ENCODE assay signal across 24 cellular contexts in genomic region chr20:55333798-55334197, GRCh38.
"Had no signal": no experiment of that assay in that cellular context is flagged by ENCODE, and none has a peak within 500 bp of the region (broad histone marks: within the 10 kb centered on the region; RNA-seq: fewer than 3 reads in every experiment).

No MANE protein-coding gene starts in this region.

- H3K4me1 ChIP-seq: body of pancreas, Peyer's patch had no signal

- ATAC-seq: activated CD8-positive, alpha-beta memory T cell treated with anti-CD3 and anti-CD28 coated beads, Interleukin-2, amount 10 ng/mL, durations not matched to agents 7 days and 5 days; body of pancreas had no signal

- DNase-seq: activated CD4-positive, alpha-beta T cell treated with anti-CD3 and anti-CD28 coated beads, Interleukin-2, amount 10 ng/mL, durations not matched to agents 24 days and 14 days; activated CD4-positive, alpha-beta T cell treated with anti-CD3 and anti-CD28 coated beads, Interleukin-2, amount 50 U/mL, for 48 hours; activated CD4-positive, CD25-positive, alpha-beta regulatory T cell treated with anti-CD3 and anti-CD28 coated beads, Interleukin-2, amount 50 U/mL, for 72 hours; activated CD8-positive, alpha-beta memory T cell treated with anti-CD3 and anti-CD28 coated beads, Interleukin-2, amount 10 ng/mL, durations not matched to agents 7 days and 5 days; activated effector memory CD4-positive, alpha-beta T cell treated with Interleukin-2 at 50 U/mL for 16 hours; activated naive CD4-positive, alpha-beta T cell; activated T-cell treated with anti-CD3 and anti-CD28 coated beads, Interleukin-2, amount 50 U/mL, for 24 hours; aorta; body of pancreas; central memory CD4-positive, alpha-beta T cell; MG63; MV-4-11; NCI-H1092 treated with DMSO at 0.1 percent for 48 hours; NCI-H1417 treated with DMSO at 0.1 percent for 48 hours; NCI-H1694; NCI-H2029; NCI-H2107; NCI-H446; NCI-H524; Peyer's patch; SHP77 treated with DMSO at 0.1 percent for 48 hours had no signal

- H3K4me1 Mint-ChIP-seq: activated CD4-positive, alpha-beta T cell treated with anti-CD3 and anti-CD28 coated beads, Interleukin-2, amount 10 ng/mL, durations not matched to agents 24 days and 14 days; activated CD8-positive, alpha-beta memory T cell treated with anti-CD3 and anti-CD28 coated beads, Interleukin-2, amount 10 ng/mL, durations not matched to agents 7 days and 5 days; activated naive CD4-positive, alpha-beta T cell treated with anti-CD3 and anti-CD28 coated beads, Interleukin-2, amount 50 U/mL, for 24 hours had no signal

- H3K27ac ChIP-seq: body of pancreas, Peyer's patch had no signal

- H3K36me3 ChIP-seq: MG63, Peyer's patch had no signal

- H3K27ac Mint-ChIP-seq: activated CD4-positive, alpha-beta T cell treated with anti-CD3 and anti-CD28 coated beads, Interleukin-2, amount 10 ng/mL, durations not matched to agents 24 days and 14 days; activated CD8-positive, alpha-beta memory T cell treated with anti-CD3 and anti-CD28 coated beads, Interleukin-2, amount 10 ng/mL, durations not matched to agents 7 days and 5 days; activated naive CD4-positive, alpha-beta T cell treated with anti-CD3 and anti-CD28 coated beads, Interleukin-2, amount 50 U/mL, for 24 hours; activated T-cell treated with anti-CD3 and anti-CD28 coated beads, Interleukin-2, amount 50 U/mL, for 24 hours; activated T-helper 1 cell treated with anti-CD3 and anti-CD28 coated beads, Interleukin-12 subunit alpha, Interleukin-12 subunit beta, Interleukin-2, Interleukin-4 antibody, amounts not matched to agents 30 ng/mL and 10 ng/mL and 1 ng/mL, durations not matched to agents 14 hours and 24 hours and 36 hours; T-helper 1 cell treated with Interleukin-12 subunit alpha and Interleukin-12 subunit beta and Interleukin-4 antibody, amounts not matched to agents 30 μg/mL and 1 μg/mL, for 36 hours had no signal

- H3K9me3 ChIP-seq: body of pancreas, MG63, Peyer's patch had no signal

- H3K27me3 Mint-ChIP-seq: activated CD4-positive, alpha-beta T cell treated with anti-CD3 and anti-CD28 coated beads, Interleukin-2, amount 10 ng/mL, durations not matched to agents 24 days and 14 days; activated CD8-positive, alpha-beta memory T cell treated with anti-CD3 and anti-CD28 coated beads, Interleukin-2, amount 10 ng/mL, durations not matched to agents 7 days and 5 days; activated naive CD4-positive, alpha-beta T cell treated with anti-CD3 and anti-CD28 coated beads, Interleukin-2, amount 50 U/mL, for 24 hours; activated T-cell treated with anti-CD3 and anti-CD28 coated beads, Interleukin-2, amount 50 U/mL, for 24 hours had no signal

- H3K9me3 Mint-ChIP-seq: activated CD4-positive, alpha-beta T cell treated with anti-CD3 and anti-CD28 coated beads, Interleukin-2, amount 10 ng/mL, durations not matched to agents 24 days and 14 days; activated naive CD4-positive, alpha-beta T cell treated with anti-CD3 and anti-CD28 coated beads, Interleukin-2, amount 50 U/mL, for 24 hours had no signal

- H3K27me3 ChIP-seq: body of pancreas, MG63, Peyer's patch had no signal

- H3K36me3 Mint-ChIP-seq: activated CD8-positive, alpha-beta memory T cell treated with anti-CD3 and anti-CD28 coated beads, Interleukin-2, amount 10 ng/mL, durations not matched to agents 7 days and 5 days; activated naive CD4-positive, alpha-beta T cell treated with anti-CD3 and anti-CD28 coated beads, Interleukin-2, amount 50 U/mL, for 24 hours had no signal

- H3K4me3 ChIP-seq: body of pancreas, MG63, Peyer's patch had no signal

- H3K4me3 Mint-ChIP-seq: activated CD4-positive, alpha-beta T cell treated with anti-CD3 and anti-CD28 coated beads, Interleukin-2, amount 10 ng/mL, durations not matched to agents 24 days and 14 days; activated CD8-positive, alpha-beta memory T cell treated with anti-CD3 and anti-CD28 coated beads, Interleukin-2, amount 10 ng/mL, durations not matched to agents 7 days and 5 days; activated naive CD4-positive, alpha-beta T cell treated with anti-CD3 and anti-CD28 coated beads, Interleukin-2, amount 50 U/mL, for 24 hours; activated T-cell treated with anti-CD3 and anti-CD28 coated beads, Interleukin-2, amount 50 U/mL, for 24 hours; activated T-helper 1 cell treated with anti-CD3 and anti-CD28 coated beads, Interleukin-12 subunit alpha, Interleukin-12 subunit beta, Interleukin-2, Interleukin-4 antibody, amounts not matched to agents 30 ng/mL and 10 ng/mL and 1 ng/mL, durations not matched to agents 14 hours and 24 hours and 36 hours; T-helper 1 cell treated with Interleukin-12 subunit alpha and Interleukin-12 subunit beta and Interleukin-4 antibody, amounts not matched to agents 30 μg/mL and 1 μg/mL, for 36 hours had no signal
